12 cellular contexts compared by ENCODE assay signal in genomic region chr19:55673889-55674288, GRCh38. TPM values are rescaled to one million over a fixed set of nuclear protein-coding genes. Genes with fewer than 3 reads are reported as not detected.
DNase-seq lines count a peak whose midpoint lies in the region; ATAC-seq and TF ChIP-seq lines count a peak whose summit lies in the region.
"Had no signal": no experiment of that assay in that cellular context is flagged by ENCODE, and none has a peak within 500 bp of the region (broad histone marks: within the 10 kb centered on the region; RNA-seq: fewer than 3 reads in every experiment).

No MANE protein-coding gene starts in this region.

- peaks cover 47% of the 10 kb centered on the region for H3K4me1 Mint-ChIP-seq in activated CD4-positive, alpha-beta T cell treated with anti-CD3 and anti-CD28 coated beads, Interleukin-2, amount 10 ng/mL, durations not matched to agents 7 days and 5 days
- H3K4me1 Mint-ChIP-seq in dendritic cell treated with granulocyte-macrophage colony-stimulating factor and Interleukin-4, amounts not matched to agents 40 ng/mL and 50 ng/mL, for 4 days (ENCODE audit: low read depth), result peaks cover 72% of the 10 kb centered on the region

- no peaks in the 10 kb centered on the region for H3K9me3 Mint-ChIP-seq in activated CD4-positive, alpha-beta T cell treated with anti-CD3 and anti-CD28 coated beads, Interleukin-2, amount 10 ng/mL, durations not matched to agents 7 days and 5 days
- no peaks in the 10 kb centered on the region for H3K9me3 Mint-ChIP-seq in dendritic cell treated with granulocyte-macrophage colony-stimulating factor and Interleukin-4, amounts not matched to agents 40 ng/mL and 50 ng/mL, for 4 days

- no peak overlapping the region for H3K9ac ChIP-seq in PC-3 (ENCODE audit: low read length)
- no peak overlapping the region for H3K9ac ChIP-seq in smooth muscle cell (ENCODE audit: low read depth)

- H3K9me3 ChIP-seq in PC-3 (ENCODE audit: low read length), result no peaks in the 10 kb centered on the region
- H3K9me3 ChIP-seq in smooth muscle cell (replicated peaks; ENCODE audit: low read depth), result no peaks in the 10 kb centered on the region

- H3K4me3 ChIP-seq in PC-3 (ENCODE audit: low read length) (no peak overlapping the region), smooth muscle cell (no peak overlapping the region)

- peaks cover 48% of the 10 kb centered on the region for H3K36me3 Mint-ChIP-seq in activated CD4-positive, alpha-beta T cell treated with anti-CD3 and anti-CD28 coated beads, Interleukin-2, amount 10 ng/mL, durations not matched to agents 7 days and 5 days (ENCODE audit: low read depth)
- peaks cover 92% of the 10 kb centered on the region for H3K36me3 Mint-ChIP-seq in dendritic cell treated with granulocyte-macrophage colony-stimulating factor and Interleukin-4, amounts not matched to agents 40 ng/mL and 50 ng/mL, for 4 days (ENCODE audit: low read depth)

- peak overlapping the region; percentile 23 for H3K27ac Mint-ChIP-seq in activated CD4-positive, alpha-beta T cell treated with anti-CD3 and anti-CD28 coated beads, Interleukin-2, amount 10 ng/mL, durations not matched to agents 7 days and 5 days
- peak overlapping the region; percentile 94 for H3K27ac Mint-ChIP-seq in dendritic cell treated with granulocyte-macrophage colony-stimulating factor and Interleukin-4, amounts not matched to agents 40 ng/mL and 50 ng/mL, for 4 days

- ATAC-seq in PC-3, result no peak
- no peak for ATAC-seq in stimulated activated naive CD8-positive, alpha-beta T cell treated with anti-CD3 and anti-CD28 coated beads, Interleukin-15, Interleukin-2, amounts not matched to agents 100 U/mL and 50 U/mL, for 24 hours

- peaks cover 18% of the 10 kb centered on the region for H3K4me1 ChIP-seq in PC-3 (ENCODE audit: insufficient read depth, low read length)
- H3K4me1 ChIP-seq in smooth muscle cell (ENCODE audit: low read depth), result peaks cover 5% of the 10 kb centered on the region

- H3K27ac ChIP-seq in PC-3 (ENCODE audit: low read length) (no peak overlapping the region), smooth muscle cell (ENCODE audit: low read depth) (peak overlapping the region; percentile 88)

- no peak for DNase-seq in activated CD4-positive, alpha-beta T cell treated with anti-CD3 and anti-CD28 coated beads, Interleukin-2, amount 10 ng/mL, durations not matched to agents 7 days and 5 days
- DNase-seq in activated CD4-positive, alpha-beta T cell treated with anti-CD3 and anti-CD28 coated beads for 48 hours, result no peak
- no peak for DNase-seq in PC-3
- no peak for DNase-seq in smooth muscle cell (lab: John Stamatoyannopoulos, UW; ENCODE audit: unreplicated experiment)
- no peak for DNase-seq in GM10248 (ENCODE audit: extremely low spot score)
- DNase-seq in stimulated activated naive CD8-positive, alpha-beta T cell treated with anti-CD3 and anti-CD28 coated beads, Interleukin-15, Interleukin-2, amounts not matched to agents 100 U/mL and 50 U/mL, for 24 hours, result no peak
- DNase-seq in SK-N-DZ (ENCODE audit: low spot score), result no peak
- DNase-seq: activated CD8-positive, alpha-beta memory T cell treated with anti-CD3 and anti-CD28 coated beads for 24 hours; central memory CD4-positive, alpha-beta T cell; midbrain; NCI-H187 treated with DMSO at 0.1 percent for 48 hours had no signal

- no peak overlapping the region for H3K4me3 Mint-ChIP-seq in activated CD4-positive, alpha-beta T cell treated with anti-CD3 and anti-CD28 coated beads, Interleukin-2, amount 10 ng/mL, durations not matched to agents 7 days and 5 days
- H3K4me3 Mint-ChIP-seq in dendritic cell treated with granulocyte-macrophage colony-stimulating factor and Interleukin-4, amounts not matched to agents 40 ng/mL and 50 ng/mL, for 4 days, result no peak overlapping the region

- 93% methylated on average over 7 of the region's 15 CpGs for WGBS in smooth muscle cell (ENCODE audit: low lambda C conversion rate)

- intact Hi-C loops in PC-3 (cut with micrococcal nuclease), result no loop called here
- intact Hi-C loops in dendritic cell treated with granulocyte-macrophage colony-stimulating factor and Interleukin-4, amounts not matched to agents 40 ng/mL and 50 ng/mL, for 4 days (cut with micrococcal nuclease), result loop anchor here (2.0 kb wide), 1 partner anchor 19 kb away; the partner anchor contains the start of gene U2AF2

- no peaks in the 10 kb centered on the region for H3K27me3 Mint-ChIP-seq in activated CD4-positive, alpha-beta T cell treated with anti-CD3 and anti-CD28 coated beads, Interleukin-2, amount 10 ng/mL, durations not matched to agents 7 days and 5 days
- H3K27me3 Mint-ChIP-seq in dendritic cell treated with granulocyte-macrophage colony-stimulating factor and Interleukin-4, amounts not matched to agents 40 ng/mL and 50 ng/mL, for 4 days, result no peaks in the 10 kb centered on the region

- peaks cover 12% of the 10 kb centered on the region for H3F3A ChIP-seq in PC-3 (ENCODE audit: low read length, unreplicated experiment)
- peaks cover 11% of the 10 kb centered on the region for H3F3A ChIP-seq in smooth muscle cell (ENCODE audit: low read depth)

- CTCF ChIA-PET in activated CD4-positive, alpha-beta T cell treated with anti-CD3 and anti-CD28 coated beads, Interleukin-2, amount 10 ng/mL, durations not matched to agents 7 days and 5 days (lab: Charles Lee), result interaction anchor here (0.6 kb wide), 1 partner anchor 21 kb away, joined by 3 read pairs; no protein-coding TSS in a partner anchor
- CTCF ChIA-PET in PC-3 (lab: Charles Lee), result no interaction called here
- CTCF ChIA-PET in GM10248 (lab: Yijun Ruan, JAX), result interaction anchor here (1.1 kb wide), 1 partner anchor 17 kb away, joined by 4 read pairs; no protein-coding TSS in a partner anchor

- H3K4me2 ChIP-seq in PC-3 (ENCODE audit: low read length) (peak overlapping the region; percentile 90; the same call in 1 of the 2 replicates), smooth muscle cell (peak overlapping the region; percentile 94)

- H4K20me1 ChIP-seq in PC-3 (ENCODE audit: low read length), result peaks cover 37% of the 10 kb centered on the region
- peaks cover 77% of the 10 kb centered on the region for H4K20me1 ChIP-seq in smooth muscle cell (ENCODE audit: low read depth)

- H2AFZ ChIP-seq in PC-3 (ENCODE audit: low read length) (no peak overlapping the region), smooth muscle cell (ENCODE audit: low read depth) (no peak overlapping the region)

- no TSS peak for BruUV-seq in PC-3 (replicated peaks; lab: Mats Ljungman, UMichigan)

- no peaks in the 10 kb centered on the region for H3K9me2 ChIP-seq in PC-3 (replicated peaks; ENCODE audit: low read length)

- peaks cover 86% of the 10 kb centered on the region for H3K79me2 ChIP-seq in PC-3 (ENCODE audit: low read length)
- H3K79me2 ChIP-seq in smooth muscle cell (ENCODE audit: low read depth), result peaks cover 86% of the 10 kb centered on the region

- POLR2A ChIA-PET in activated CD4-positive, alpha-beta T cell treated with anti-CD3 and anti-CD28 coated beads, Interleukin-2, amount 10 ng/mL, durations not matched to agents 7 days and 5 days (lab: Charles Lee), result no interaction called here
- POLR2A ChIA-PET in PC-3 (lab: Charles Lee; ENCODE audit: unreplicated experiment) (interaction anchor here (0.9 kb wide), 1 partner anchor 395 kb away, joined by 5 read pairs; no protein-coding TSS in a partner anchor), GM10248 (lab: Yijun Ruan, JAX) (interaction anchor here (0.9 kb wide), 1 partner anchor 17 kb away, joined by 4 read pairs; no protein-coding TSS in a partner anchor)

- H3K27me3 ChIP-seq in PC-3 (ENCODE audit: low read length) (no peaks in the 10 kb centered on the region), smooth muscle cell (ENCODE audit: low read depth) (no peaks in the 10 kb centered on the region)

- peaks cover 37% of the 10 kb centered on the region for H3K36me3 ChIP-seq in PC-3 (ENCODE audit: low read depth, low read length)
- H3K36me3 ChIP-seq in smooth muscle cell (ENCODE audit: low read depth), result no peaks in the 10 kb centered on the region

- TF ChIP-seq CTCF in PC-3 (conservative IDR thresholded peaks at IDR 0.05; ENCODE audit: low read depth, low read length) (no peak), smooth muscle cell (IDR thresholded peaks at IDR 0.05; ENCODE audit: borderline replicate concordance, insufficient read depth, poor library complexity, severe bottlenecking) (no peak), GM10248 (IDR thresholded peaks at IDR 0.05; ENCODE audit: control extremely low read depth, extremely low read depth, low read depth, missing control alignments) (no peak)

RNA-seq across cellular contexts. Expression of gene EPN1, which starts 1.1 kb away (rescaled TPM):
- 10 to 100 TPM; 50.8 to 64.2 TPM for total RNA-seq in activated CD4-positive, alpha-beta T cell treated with anti-CD3 and anti-CD28 coated beads, Interleukin-2, amount 10 ng/mL, durations not matched to agents 7 days and 5 days
- total RNA-seq in PC-3 (2014; rRNA removed) (203 and 240 TPM in 2 replicates), smooth muscle cell (25.3 and 34.5 TPM in 2 replicates)
- 119 and 121 TPM in 2 replicates for polyA plus RNA-seq in smooth muscle cell
- 66.2 and 76.6 TPM in 2 replicates for polyA plus RNA-seq in SK-N-DZ (2014; cell fraction: cytosol; rRNA removed)
- polyA plus RNA-seq in SK-N-DZ (2014; cell fraction: nucleus; rRNA removed), result 19.2 and 41.3 TPM in 2 replicates

RNA-seq across cellular contexts. Expression of gene U2AF2, which starts 19.1 kb away (rescaled TPM):
- total RNA-seq in activated CD4-positive, alpha-beta T cell treated with anti-CD3 and anti-CD28 coated beads, Interleukin-2, amount 10 ng/mL, durations not matched to agents 7 days and 5 days, result 100 to 1,000 TPM; 239 to 281 TPM
- total RNA-seq in PC-3 (2014; rRNA removed) (343 and 360 TPM in 2 replicates), smooth muscle cell (70.7 and 75.0 TPM in 2 replicates)
- 8.4 and 14.4 TPM in 2 replicates for polyA plus RNA-seq in smooth muscle cell
- polyA plus RNA-seq in SK-N-DZ (2014; cell fraction: cytosol; rRNA removed), result 120 and 160 TPM in 2 replicates
- polyA plus RNA-seq in SK-N-DZ (2014; cell fraction: nucleus; rRNA removed), result 129 and 133 TPM in 2 replicates

RNA-seq across cellular contexts. Expression of gene CCDC106, which starts 25.9 kb away (rescaled TPM):
- total RNA-seq in activated CD4-positive, alpha-beta T cell treated with anti-CD3 and anti-CD28 coated beads, Interleukin-2, amount 10 ng/mL, durations not matched to agents 7 days and 5 days, result 1 to 10 TPM; 8.3 to 8.8 TPM
- total RNA-seq in PC-3 (2014; rRNA removed) (36.0 and 41.4 TPM in 2 replicates), smooth muscle cell (6.9 and 7.7 TPM in 2 replicates)
- polyA plus RNA-seq in smooth muscle cell, result 18.3 and 24.8 TPM in 2 replicates
- polyA plus RNA-seq in SK-N-DZ (2014; cell fraction: cytosol; rRNA removed), result 12.5 and 14.6 TPM in 2 replicates
- 18.2 and 20.0 TPM in 2 replicates for polyA plus RNA-seq in SK-N-DZ (2014; cell fraction: nucleus; rRNA removed)

RNA-seq across cellular contexts. Expression of gene ZNF581, which starts 30.4 kb away (rescaled TPM):
- total RNA-seq in activated CD4-positive, alpha-beta T cell treated with anti-CD3 and anti-CD28 coated beads, Interleukin-2, amount 10 ng/mL, durations not matched to agents 7 days and 5 days, result 10 to 100 TPM; 24.1 to 25.5 TPM
- total RNA-seq in PC-3 (2014; rRNA removed) (25.6 and 37.5 TPM in 2 replicates), smooth muscle cell (6.8 and 10.0 TPM in 2 replicates)
- polyA plus RNA-seq in smooth muscle cell, result 21.4 and 22.0 TPM in 2 replicates
- polyA plus RNA-seq in SK-N-DZ (2014; cell fraction: cytosol; rRNA removed), result 12.8 and 16.3 TPM in 2 replicates
- 13.8 and 14.5 TPM in 2 replicates for polyA plus RNA-seq in SK-N-DZ (2014; cell fraction: nucleus; rRNA removed)

RNA-seq across cellular contexts. Expression of gene ZNF580, which starts 33.1 kb away (rescaled TPM):
- 10 to 100 TPM; 44.6 to 45.9 TPM for total RNA-seq in activated CD4-positive, alpha-beta T cell treated with anti-CD3 and anti-CD28 coated beads, Interleukin-2, amount 10 ng/mL, durations not matched to agents 7 days and 5 days
- total RNA-seq in PC-3 (2014; rRNA removed), result 15.2 and 23.9 TPM in 2 replicates
- total RNA-seq in smooth muscle cell, result 6.2 and 11.9 TPM in 2 replicates
- polyA plus RNA-seq in smooth muscle cell, result 68.8 and 76.8 TPM in 2 replicates
- polyA plus RNA-seq in SK-N-DZ (2014; cell fraction: cytosol; rRNA removed), result 6.5 and 12.3 TPM in 2 replicates
- polyA plus RNA-seq in SK-N-DZ (2014; cell fraction: nucleus; rRNA removed), result 12.4 and 15.1 TPM in 2 replicates
